1 cellular context compared by ENCODE assay signal in genomic region chr1:154478639-154479038, GRCh38.
TF ChIP-seq lines count a peak whose summit lies in the region.

No MANE protein-coding gene starts in this region.

TF ChIP-seq in SK-N-SH treated with all-trans-retinoic acid at 6 μM for 48 hours, 23 proteins besides CTCF, POLR2A, EP300 and RAD21 (continued from another document):
- TF ChIP-seq CSRNP3 (CRISPR knock-in tag; IDR thresholded peaks at IDR 0.05), result no peak
- no peak for TF ChIP-seq ZNF565 (CRISPR knock-in tag; conservative IDR thresholded peaks at IDR 0.05; ENCODE audit: low read depth)
- TF ChIP-seq TSHZ2 (CRISPR knock-in tag; IDR thresholded peaks at IDR 0.05), result no peak
- no peak for TF ChIP-seq ZC3H10 (CRISPR knock-in tag; IDR thresholded peaks at IDR 0.05)
- no peak for TF ChIP-seq ZNF70 (CRISPR knock-in tag; IDR thresholded peaks at IDR 0.05)
- no peak for TF ChIP-seq ZFP3 (CRISPR knock-in tag; IDR thresholded peaks at IDR 0.05)
- TF ChIP-seq POU6F1 (CRISPR knock-in tag; IDR thresholded peaks at IDR 0.05; ENCODE audit: borderline replicate concordance, low read depth), result no peak
- no peak for TF ChIP-seq ZFP30 (CRISPR knock-in tag; IDR thresholded peaks at IDR 0.05)
- TF ChIP-seq TOX (CRISPR knock-in tag; IDR thresholded peaks at IDR 0.05; ENCODE audit: borderline replicate concordance), result no peak
- TF ChIP-seq OSR1 (CRISPR knock-in tag; IDR thresholded peaks at IDR 0.05), result no peak
- no peak for TF ChIP-seq CREB5 (CRISPR knock-in tag; IDR thresholded peaks at IDR 0.05; ENCODE audit: low read depth)
TF ChIP-seq in SK-N-SH treated with all-trans-retinoic acid at 6 μM for 48 hours: peak in this region for 0.
